33 cellular contexts compared by ENCODE assay signal in the genomic region with DNA sequence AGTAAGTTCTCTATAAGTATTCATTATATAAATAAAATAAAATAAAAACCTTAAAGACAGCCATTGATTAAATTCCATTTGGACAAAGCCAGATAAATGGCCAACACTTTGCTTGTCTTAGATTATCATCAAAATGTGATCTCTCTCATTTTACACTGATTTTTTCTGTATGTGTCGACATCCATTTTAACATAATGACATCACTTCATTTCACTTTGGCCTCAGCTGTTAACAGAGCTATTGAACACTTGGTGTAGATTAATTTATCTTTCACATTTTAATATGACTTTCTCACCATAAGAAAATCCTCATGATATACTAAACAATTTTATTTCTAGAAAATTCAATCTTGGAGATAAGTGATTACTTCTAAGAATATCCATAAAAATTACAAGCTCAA.
"Had no signal": no experiment of that assay in that cellular context is flagged by ENCODE, and none has a peak within 500 bp of the region (broad histone marks: within the 10 kb centered on the region; RNA-seq: fewer than 3 reads in every experiment).

No MANE protein-coding gene starts in this region.

- DNase-seq: activated effector memory CD4-positive, alpha-beta T cell treated with anti-CD3 and anti-CD28 coated beads, Interleukin-2, amount 50 U/mL, for 16 hours; activated effector memory CD4-positive, alpha-beta T cell treated with Interleukin-2 at 50 U/mL for 16 hours; activated gamma-delta T cell; activated gamma-delta T cell treated with Interleukin-2 at 50 U/mL for 16 hours; activated naive CD4-positive, alpha-beta T cell; activated naive CD4-positive, alpha-beta T cell treated with anti-CD3 and anti-CD28 coated beads for 36 hours; activated naive CD4-positive, alpha-beta T cell treated with anti-CD3 and anti-CD28 coated beads, Interleukin-2, amount 10 ng/mL, durations not matched to agents 7 days and 5 days; activated naive CD4-positive, alpha-beta T cell treated with anti-CD3 and anti-CD28 coated beads, Interleukin-2, amount 50 U/mL, for 16 hours; activated naive CD4-positive, alpha-beta T cell treated with Interleukin-2 at 50 U/mL for 16 hours; activated naive CD8-positive, alpha-beta T cell treated with anti-CD3 and anti-CD28 coated beads for 36 hours; activated naive CD8-positive, alpha-beta T cell treated with anti-CD3 and anti-CD28 coated beads, Interleukin-2, amount 10 ng/mL, durations not matched to agents 7 days and 5 days; activated naive CD8-positive, alpha-beta T cell treated with anti-CD3 and anti-CD28 coated beads, Interleukin-2, amount 50 U/mL, for 24 hours; activated T-cell treated with anti-CD3 and anti-CD28 coated beads, Interleukin-2, amount 50 U/mL, for 1 hour; activated T-cell treated with anti-CD3 and anti-CD28 coated beads, Interleukin-2, amount 50 U/mL, for 24 hours; activated T-cell treated with anti-CD3 and anti-CD28 coated beads, Interleukin-2, amount 50 U/mL, for 4 hours; activated T-cell treated with anti-CD3 and anti-CD28 coated beads, Interleukin-2, amount 50 U/mL, for 48 hours; activated T-cell treated with anti-CD3 and anti-CD28 coated beads, Interleukin-2, amount 50 U/mL, for 72 hours; adrenal gland; amniotic stem cell; amygdala; anterior cingulate cortex; aorta; body of pancreas; brain microvascular endothelial cell; caudate nucleus; central memory CD4-positive, alpha-beta T cell; cerebellar nuclear complex had no signal

- H3K4me1 ChIP-seq: adrenal gland, breast epithelium had no signal

- H3K9me3 ChIP-seq: adrenal gland, ascending aorta, body of pancreas, breast epithelium had no signal

- H3K4me3 ChIP-seq: adrenal gland, ascending aorta, body of pancreas, breast epithelium, cardiac muscle cell had no signal

- H3K27me3 ChIP-seq: adrenal gland, ascending aorta, body of pancreas, breast epithelium, cardiac muscle cell had no signal

- FAIRE-seq: astrocyte had no signal

- ATAC-seq: activated naive CD4-positive, alpha-beta T cell treated with anti-CD3 and anti-CD28 coated beads, Interleukin-2, amount 50 U/mL, for 72 hours; activated naive CD8-positive, alpha-beta T cell treated with anti-CD3 and anti-CD28 coated beads, Interleukin-2, amount 50 U/mL, for 24 hours; activated T-cell treated with anti-CD3 and anti-CD28 coated beads, Interleukin-2, amount 50 U/mL, for 4 hours; activated T-cell treated with anti-CD3 and anti-CD28 coated beads, Interleukin-2, amount 50 U/mL, for 72 hours; activated T-helper 17 cell treated with anti-CD3 and anti-CD28 coated beads, Interleukin-2, amount 50 U/mL, for 72 hours; body of pancreas had no signal

- H3K36me3 ChIP-seq: adrenal gland, ascending aorta, brain microvascular endothelial cell, breast epithelium, cardiac muscle cell had no signal

- H3K27ac ChIP-seq: adrenal gland, ascending aorta, body of pancreas, brain microvascular endothelial cell, breast epithelium, cardiac muscle cell had no signal
